Comparison of ENCODE assay signal across 1 cellular context in the genomic region with DNA sequence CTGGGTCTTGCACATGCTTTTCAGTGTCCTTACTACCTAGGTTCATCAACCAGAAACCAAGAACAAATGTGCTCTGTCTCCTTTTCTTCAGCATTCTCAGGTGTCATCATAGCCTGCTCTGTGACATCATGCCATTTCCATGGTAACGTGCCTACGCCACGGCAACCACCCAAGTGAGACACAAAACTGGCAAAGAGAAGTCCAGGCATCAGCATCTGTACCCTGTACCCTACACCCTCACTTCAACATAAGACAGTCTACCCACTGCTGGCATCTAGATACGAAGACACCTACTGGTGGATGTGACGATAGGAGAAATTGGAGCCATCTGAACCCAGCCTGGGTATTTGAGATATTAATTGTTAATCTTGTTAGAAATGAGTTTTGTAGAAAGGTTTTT.
TF ChIP-seq lines count a peak whose summit lies in the region.

No MANE protein-coding gene starts in this region.

TF ChIP-seq in GM12878, 131 proteins besides CTCF, POLR2A, EP300 and RAD21:
- no peak for TF ChIP-seq YY1 (IDR thresholded peaks at IDR 0.05; ENCODE audit: low read depth, low read length)
- no peak for TF ChIP-seq HDGF (IDR thresholded peaks at IDR 0.05)
- no peak for TF ChIP-seq PML (IDR thresholded peaks at IDR 0.05; ENCODE audit: low read length)
- TF ChIP-seq, protein P1, sequence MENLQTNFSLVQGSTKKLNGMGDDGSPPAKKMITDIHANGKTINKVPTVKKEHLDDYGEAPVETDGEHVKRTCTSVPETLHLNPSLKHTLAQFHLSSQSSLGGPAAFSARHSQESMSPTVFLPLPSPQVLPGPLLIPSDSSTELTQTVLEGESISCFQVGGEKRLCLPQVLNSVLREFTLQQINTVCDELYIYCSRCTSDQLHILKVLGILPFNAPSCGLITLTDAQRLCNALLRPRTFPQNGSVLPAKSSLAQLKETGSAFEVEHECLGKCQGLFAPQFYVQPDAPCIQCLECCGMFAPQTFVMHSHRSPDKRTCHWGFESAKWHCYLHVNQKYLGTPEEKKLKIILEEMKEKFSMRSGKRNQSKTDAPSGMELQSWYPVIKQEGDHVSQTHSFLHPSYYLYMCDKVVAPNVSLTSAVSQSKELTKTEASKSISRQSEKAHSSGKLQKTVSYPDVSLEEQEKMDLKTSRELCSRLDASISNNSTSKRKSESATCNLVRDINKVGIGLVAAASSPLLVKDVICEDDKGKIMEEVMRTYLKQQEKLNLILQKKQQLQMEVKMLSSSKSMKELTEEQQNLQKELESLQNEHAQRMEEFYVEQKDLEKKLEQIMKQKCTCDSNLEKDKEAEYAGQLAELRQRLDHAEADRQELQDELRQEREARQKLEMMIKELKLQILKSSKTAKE (IDR thresholded peaks at IDR 0.05; ENCODE audit: low read depth, poor library complexity, severe bottlenecking) = no peak
- no peak for TF ChIP-seq CBX5 (IDR thresholded peaks at IDR 0.05; ENCODE audit: low read depth)
- TF ChIP-seq, protein P2, sequence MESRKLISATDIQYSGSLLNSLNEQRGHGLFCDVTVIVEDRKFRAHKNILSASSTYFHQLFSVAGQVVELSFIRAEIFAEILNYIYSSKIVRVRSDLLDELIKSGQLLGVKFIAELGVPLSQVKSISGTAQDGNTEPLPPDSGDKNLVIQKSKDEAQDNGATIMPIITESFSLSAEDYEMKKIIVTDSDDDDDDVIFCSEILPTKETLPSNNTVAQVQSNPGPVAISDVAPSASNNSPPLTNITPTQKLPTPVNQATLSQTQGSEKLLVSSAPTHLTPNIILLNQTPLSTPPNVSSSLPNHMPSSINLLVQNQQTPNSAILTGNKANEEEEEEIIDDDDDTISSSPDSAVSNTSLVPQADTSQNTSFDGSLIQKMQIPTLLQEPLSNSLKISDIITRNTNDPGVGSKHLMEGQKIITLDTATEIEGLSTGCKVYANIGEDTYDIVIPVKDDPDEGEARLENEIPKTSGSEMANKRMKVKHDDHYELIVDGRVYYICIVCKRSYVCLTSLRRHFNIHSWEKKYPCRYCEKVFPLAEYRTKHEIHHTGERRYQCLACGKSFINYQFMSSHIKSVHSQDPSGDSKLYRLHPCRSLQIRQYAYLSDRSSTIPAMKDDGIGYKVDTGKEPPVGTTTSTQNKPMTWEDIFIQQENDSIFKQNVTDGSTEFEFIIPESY (IDR thresholded peaks at IDR 0.05) = no peak
- no peak for TF ChIP-seq WRNIP1 (IDR thresholded peaks at IDR 0.05; ENCODE audit: borderline replicate concordance, low read depth, low read length)
- no peak for TF ChIP-seq CBX3 (IDR thresholded peaks at IDR 0.05; ENCODE audit: borderline replicate concordance, low read depth)
- TF ChIP-seq MYC (IDR thresholded peaks at IDR 0.05; ENCODE audit: insufficient read depth, insufficient read length, insufficient replicate concordance, low read length, severe bottlenecking) = no peak
- TF ChIP-seq, protein P3, sequence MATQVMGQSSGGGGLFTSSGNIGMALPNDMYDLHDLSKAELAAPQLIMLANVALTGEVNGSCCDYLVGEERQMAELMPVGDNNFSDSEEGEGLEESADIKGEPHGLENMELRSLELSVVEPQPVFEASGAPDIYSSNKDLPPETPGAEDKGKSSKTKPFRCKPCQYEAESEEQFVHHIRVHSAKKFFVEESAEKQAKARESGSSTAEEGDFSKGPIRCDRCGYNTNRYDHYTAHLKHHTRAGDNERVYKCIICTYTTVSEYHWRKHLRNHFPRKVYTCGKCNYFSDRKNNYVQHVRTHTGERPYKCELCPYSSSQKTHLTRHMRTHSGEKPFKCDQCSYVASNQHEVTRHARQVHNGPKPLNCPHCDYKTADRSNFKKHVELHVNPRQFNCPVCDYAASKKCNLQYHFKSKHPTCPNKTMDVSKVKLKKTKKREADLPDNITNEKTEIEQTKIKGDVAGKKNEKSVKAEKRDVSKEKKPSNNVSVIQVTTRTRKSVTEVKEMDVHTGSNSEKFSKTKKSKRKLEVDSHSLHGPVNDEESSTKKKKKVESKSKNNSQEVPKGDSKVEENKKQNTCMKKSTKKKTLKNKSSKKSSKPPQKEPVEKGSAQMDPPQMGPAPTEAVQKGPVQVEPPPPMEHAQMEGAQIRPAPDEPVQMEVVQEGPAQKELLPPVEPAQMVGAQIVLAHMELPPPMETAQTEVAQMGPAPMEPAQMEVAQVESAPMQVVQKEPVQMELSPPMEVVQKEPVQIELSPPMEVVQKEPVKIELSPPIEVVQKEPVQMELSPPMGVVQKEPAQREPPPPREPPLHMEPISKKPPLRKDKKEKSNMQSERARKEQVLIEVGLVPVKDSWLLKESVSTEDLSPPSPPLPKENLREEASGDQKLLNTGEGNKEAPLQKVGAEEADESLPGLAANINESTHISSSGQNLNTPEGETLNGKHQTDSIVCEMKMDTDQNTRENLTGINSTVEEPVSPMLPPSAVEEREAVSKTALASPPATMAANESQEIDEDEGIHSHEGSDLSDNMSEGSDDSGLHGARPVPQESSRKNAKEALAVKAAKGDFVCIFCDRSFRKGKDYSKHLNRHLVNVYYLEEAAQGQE (IDR thresholded peaks at IDR 0.05; ENCODE audit: low read depth, low read length) = no peak
- TF ChIP-seq ZBED1 (IDR thresholded peaks at IDR 0.05; ENCODE audit: borderline replicate concordance) = no peak
- TF ChIP-seq GABPA (IDR thresholded peaks at IDR 0.05; ENCODE audit: low read depth) = no peak
- no peak for TF ChIP-seq MEF2A (IDR thresholded peaks at IDR 0.05; ENCODE audit: insufficient read depth, low read depth, low read length)
- TF ChIP-seq NFXL1 (IDR thresholded peaks at IDR 0.05; ENCODE audit: borderline replicate concordance) = no peak
- TF ChIP-seq, protein P4, sequence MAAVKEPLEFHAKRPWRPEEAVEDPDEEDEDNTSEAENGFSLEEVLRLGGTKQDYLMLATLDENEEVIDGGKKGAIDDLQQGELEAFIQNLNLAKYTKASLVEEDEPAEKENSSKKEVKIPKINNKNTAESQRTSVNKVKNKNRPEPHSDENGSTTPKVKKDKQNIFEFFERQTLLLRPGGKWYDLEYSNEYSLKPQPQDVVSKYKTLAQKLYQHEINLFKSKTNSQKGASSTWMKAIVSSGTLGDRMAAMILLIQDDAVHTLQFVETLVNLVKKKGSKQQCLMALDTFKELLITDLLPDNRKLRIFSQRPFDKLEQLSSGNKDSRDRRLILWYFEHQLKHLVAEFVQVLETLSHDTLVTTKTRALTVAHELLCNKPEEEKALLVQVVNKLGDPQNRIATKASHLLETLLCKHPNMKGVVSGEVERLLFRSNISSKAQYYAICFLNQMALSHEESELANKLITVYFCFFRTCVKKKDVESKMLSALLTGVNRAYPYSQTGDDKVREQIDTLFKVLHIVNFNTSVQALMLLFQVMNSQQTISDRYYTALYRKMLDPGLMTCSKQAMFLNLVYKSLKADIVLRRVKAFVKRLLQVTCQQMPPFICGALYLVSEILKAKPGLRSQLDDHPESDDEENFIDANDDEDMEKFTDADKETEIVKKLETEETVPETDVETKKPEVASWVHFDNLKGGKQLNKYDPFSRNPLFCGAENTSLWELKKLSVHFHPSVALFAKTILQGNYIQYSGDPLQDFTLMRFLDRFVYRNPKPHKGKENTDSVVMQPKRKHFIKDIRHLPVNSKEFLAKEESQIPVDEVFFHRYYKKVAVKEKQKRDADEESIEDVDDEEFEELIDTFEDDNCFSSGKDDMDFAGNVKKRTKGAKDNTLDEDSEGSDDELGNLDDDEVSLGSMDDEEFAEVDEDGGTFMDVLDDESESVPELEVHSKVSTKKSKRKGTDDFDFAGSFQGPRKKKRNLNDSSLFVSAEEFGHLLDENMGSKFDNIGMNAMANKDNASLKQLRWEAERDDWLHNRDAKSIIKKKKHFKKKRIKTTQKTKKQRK (IDR thresholded peaks at IDR 0.05; ENCODE audit: low read depth, low read length) = no peak
